7 cellular contexts compared by ENCODE assay signal in genomic region chr22:38314140-38314991, GRCh38. TPM values are rescaled to one million over a fixed set of nuclear protein-coding genes. Genes with fewer than 3 reads are reported as not detected.
DNase-seq lines count a peak whose midpoint lies in the region; ATAC-seq lines count a peak whose summit lies in the region.

No MANE protein-coding gene starts in this region.

- peak overlapping the region; percentile 95 for H3K4me3 ChIP-seq in HAP-1
- H3K4me3 ChIP-seq in iPS-18a (ENCODE audit: low read length) = peak overlapping the region; percentile 92
- H3K4me3 ChIP-seq in stomach smooth muscle (ENCODE audit: low read length in 2 of 2) = peak overlapping the region; percentile 81 to 96

- H3K9me3 Mint-ChIP-seq in activated T-helper 2 cell treated with anti-CD3 and anti-CD28 coated beads, Interferon-gamma antibody, Interleukin-2, Interleukin-4, amounts not matched to agents 10 μg/mL and 5 μg/mL and 100 μg/mL, durations not matched to agents 14 hours and 24 hours and 36 hours = no peaks in the 10 kb centered on the region

- ATAC-seq in GM21367 (IDR thresholded peaks at IDR 0.05; ENCODE audit: unreplicated experiment) = no peak

- DNase-seq in HAP-1 (ENCODE audit: low spot score in 2 of 2) (no peak), COLO668 (lab: John Stamatoyannopoulos, UW; ENCODE audit: unreplicated experiment) (no peak), NCI-H1417 (lab: John Stamatoyannopoulos, UW) (no peak)
- no peak for DNase-seq in activated T-helper 2 cell treated with anti-CD3 and anti-CD28 coated beads, Interferon-gamma antibody, Interleukin-2, Interleukin-4, amounts not matched to agents 10 μg/mL and 5 μg/mL and 100 μg/mL, durations not matched to agents 14 hours and 24 hours and 36 hours (ENCODE audit: low spot score)

- H3K9ac ChIP-seq in iPS-18a (ENCODE audit: low read length) = no peak overlapping the region
- H3K9ac ChIP-seq in stomach smooth muscle (ENCODE audit: low read length in 2 of 2) = peak overlapping the region; percentile 74 to 97

- in situ Hi-C loops in HAP-1 (cut with MboI; ENCODE audit: low sequenced_read_pairs) = no loop called here

- no peaks in the 10 kb centered on the region for H3K27me3 ChIP-seq in HAP-1 (ENCODE audit: low read depth)
- H3K27me3 ChIP-seq in iPS-18a (ENCODE audit: control insufficient read depth, insufficient read depth, low read length) = no peaks in the 10 kb centered on the region
- no peaks in the 10 kb centered on the region for H3K27me3 ChIP-seq in stomach smooth muscle (ENCODE audit: control insufficient read depth in 1 of 2, insufficient read depth in 2 of 2, low read length in 2 of 2)

- H3K27ac ChIP-seq in iPS-18a (ENCODE audit: low read length) (no peak overlapping the region), stomach smooth muscle (ENCODE audit: low read length) (peak overlapping the region; percentile 94)

- H3K9me3 ChIP-seq in HAP-1 (no peaks in the 10 kb centered on the region), iPS-18a (ENCODE audit: control insufficient read depth, low read depth, low read length) (no peaks in the 10 kb centered on the region), stomach smooth muscle (ENCODE audit: control insufficient read depth in 2 of 2, low read length in 2 of 2) (no peaks in the 10 kb centered on the region)

- H3K4me1 ChIP-seq in HAP-1 (peaks cover 30% of the 10 kb centered on the region), iPS-18a (ENCODE audit: control insufficient read depth, low read depth, low read length) (peaks cover 45% of the 10 kb centered on the region), stomach smooth muscle (ENCODE audit: control insufficient read depth, insufficient read depth, low read length) (peaks cover 72% of the 10 kb centered on the region)

- H3K4me3 Mint-ChIP-seq in activated T-helper 2 cell treated with anti-CD3 and anti-CD28 coated beads, Interferon-gamma antibody, Interleukin-2, Interleukin-4, amounts not matched to agents 10 μg/mL and 5 μg/mL and 100 μg/mL, durations not matched to agents 14 hours and 24 hours and 36 hours (ENCODE audit: low read depth) = peak overlapping the region; percentile 89

- peaks cover 46% of the 10 kb centered on the region for H3K4me1 Mint-ChIP-seq in activated T-helper 2 cell treated with anti-CD3 and anti-CD28 coated beads, Interferon-gamma antibody, Interleukin-2, Interleukin-4, amounts not matched to agents 10 μg/mL and 5 μg/mL and 100 μg/mL, durations not matched to agents 14 hours and 24 hours and 36 hours (ENCODE audit: low read depth)

- H3K27me3 Mint-ChIP-seq in activated T-helper 2 cell treated with anti-CD3 and anti-CD28 coated beads, Interferon-gamma antibody, Interleukin-2, Interleukin-4, amounts not matched to agents 10 μg/mL and 5 μg/mL and 100 μg/mL, durations not matched to agents 14 hours and 24 hours and 36 hours (ENCODE audit: low read depth) = no peaks in the 10 kb centered on the region

- peaks cover 27% of the 10 kb centered on the region for H3K36me3 Mint-ChIP-seq in activated T-helper 2 cell treated with anti-CD3 and anti-CD28 coated beads, Interferon-gamma antibody, Interleukin-2, Interleukin-4, amounts not matched to agents 10 μg/mL and 5 μg/mL and 100 μg/mL, durations not matched to agents 14 hours and 24 hours and 36 hours (ENCODE audit: low read depth)

- peak overlapping the region; percentile 91 for H3K27ac Mint-ChIP-seq in activated T-helper 2 cell treated with anti-CD3 and anti-CD28 coated beads, Interferon-gamma antibody, Interleukin-2, Interleukin-4, amounts not matched to agents 10 μg/mL and 5 μg/mL and 100 μg/mL, durations not matched to agents 14 hours and 24 hours and 36 hours

- H3K36me3 ChIP-seq in HAP-1 (replicated peaks) (peaks cover 52% of the 10 kb centered on the region), iPS-18a (ENCODE audit: control insufficient read depth, low read depth, low read length) (peaks cover 40% of the 10 kb centered on the region), stomach smooth muscle (ENCODE audit: control insufficient read depth in 2 of 2, insufficient read depth in 2 of 2, low read length in 2 of 2) (peaks cover 3 to 8% of the 10 kb centered on the region in 2 donors)

- intact Hi-C loops in activated T-helper 2 cell treated with anti-CD3 and anti-CD28 coated beads, Interferon-gamma antibody, Interleukin-2, Interleukin-4, amounts not matched to agents 10 μg/mL and 5 μg/mL and 100 μg/mL, durations not matched to agents 14 hours and 24 hours and 36 hours (cut with micrococcal nuclease) = no loop called here

RNA-seq across cellular contexts. Expression of gene CSNK1E, which starts 2.9 kb away (rescaled TPM):
- total RNA-seq in activated T-helper 2 cell treated with anti-CD3 and anti-CD28 coated beads, Interferon-gamma antibody, Interleukin-2, Interleukin-4, amounts not matched to agents 10 μg/mL and 5 μg/mL and 100 μg/mL, durations not matched to agents 14 hours and 24 hours and 36 hours = 155 and 160 TPM in 2 replicates

RNA-seq across cellular contexts. Expression of gene TMEM184B, which starts 41.6 kb away (rescaled TPM):
- 34.8 and 35.8 TPM in 2 replicates for total RNA-seq in activated T-helper 2 cell treated with anti-CD3 and anti-CD28 coated beads, Interferon-gamma antibody, Interleukin-2, Interleukin-4, amounts not matched to agents 10 μg/mL and 5 μg/mL and 100 μg/mL, durations not matched to agents 14 hours and 24 hours and 36 hours
